Comparison of ENCODE assay signal across 8 cellular contexts in genomic region chr14:34722723-34723545, GRCh38. TPM values are rescaled to one million over a fixed set of nuclear protein-coding genes. Genes with fewer than 3 reads are reported as not detected.
DNase-seq lines count a peak whose midpoint lies in the region; ATAC-seq and TF ChIP-seq lines count a peak whose summit lies in the region.

No MANE protein-coding gene starts in this region.

- H3K27ac ChIP-seq in hepatocyte (no peak overlapping the region), sigmoid colon (peak overlapping the region in 1 of 4 donors; percentile 26)

- no peak for ATAC-seq in HG02571 (IDR thresholded peaks at IDR 0.05; ENCODE audit: unreplicated experiment)
- ATAC-seq in HG03135 (IDR thresholded peaks at IDR 0.05; ENCODE audit: unreplicated experiment) = no peak

- no peaks in the 10 kb centered on the region for H3K9me2 ChIP-seq in hepatocyte (replicated peaks; ENCODE audit: insufficient read depth)

- DNase-seq in ELF-1 (ENCODE audit: low read depth, low spot score) = peak; percentile 53
- peak; percentile 69 for DNase-seq in SHP77 treated with DMSO at 0.1 percent for 48 hours (lab: John Stamatoyannopoulos, UW)
- DNase-seq in astrocyte of the spinal cord (ENCODE audit: low read depth, low spot score) = peak; percentile 70
- peak; percentile 53 for DNase-seq in hepatocyte (ENCODE audit: low spot score)
- DNase-seq in sigmoid colon = peak; percentile 67

- H3K27me3 ChIP-seq in hepatocyte (no peaks in the 10 kb centered on the region), sigmoid colon (no peaks in the 10 kb centered on the region)

- in situ Hi-C loops in astrocyte of the spinal cord (cut with HindIII; ENCODE audit: low sequenced_read_pairs) = no loop called here

- H3K4me1 ChIP-seq in hepatocyte (ENCODE audit: insufficient read depth) (no peaks in the 10 kb centered on the region), sigmoid colon (peaks cover 0 to 10% (median 7%) of the 10 kb centered on the region in 4 donors)

- no peak for TF ChIP-seq EP300 in sigmoid colon (IDR thresholded peaks at IDR 0.05)

- peak overlapping the region; percentile 55 for H3K4me2 ChIP-seq in hepatocyte

- H2AFZ ChIP-seq in hepatocyte = peak overlapping the region; percentile 31

- H4K20me1 ChIP-seq in hepatocyte (ENCODE audit: insufficient read depth, poor library complexity, severe bottlenecking) = no peaks in the 10 kb centered on the region

- no peaks in the 10 kb centered on the region for H3K79me2 ChIP-seq in hepatocyte

- no peaks in the 10 kb centered on the region for H3K36me3 ChIP-seq in hepatocyte (replicated peaks; ENCODE audit: insufficient read depth, low read depth)
- no peaks in the 10 kb centered on the region for H3K36me3 ChIP-seq in sigmoid colon

- H3K9me3 ChIP-seq in hepatocyte (ENCODE audit: low read depth) (no peaks in the 10 kb centered on the region), sigmoid colon (no peaks in the 10 kb centered on the region)

- no peak for TF ChIP-seq POLR2A in sigmoid colon (IDR thresholded peaks at IDR 0.05)

- intact Hi-C loops in sigmoid colon (cut with DNase I) = loop anchor here (1.0 kb wide), 1 partner anchor 51 kb away; no protein-coding TSS in a partner anchor

- H3K4me3 ChIP-seq in astrocyte of the spinal cord (ENCODE audit: low read depth, low read length) = no peak overlapping the region
- no peak overlapping the region for H3K4me3 ChIP-seq in hepatocyte
- H3K4me3 ChIP-seq in sigmoid colon = no peak overlapping the region

- TF ChIP-seq CTCF in LNCAP (IDR thresholded peaks at IDR 0.05) (peak; percentile 76), astrocyte of the spinal cord (IDR thresholded peaks at IDR 0.05; ENCODE audit: low read depth, low read length) (peak; percentile 76), hepatocyte (IDR thresholded peaks at IDR 0.05; ENCODE audit: poor library complexity) (peak; percentile 74), sigmoid colon (IDR thresholded peaks at IDR 0.05) (peak; percentile 67 to 88 (median 78))

- 14% methylated on average over 10 of the region's 10 CpGs for WGBS in hepatocyte (ENCODE audit: low lambda C conversion rate, missing lambda C conversion rate)
- WGBS in sigmoid colon, 2 donors = 10 to 13% methylated on average over 10 of the region's 10 CpGs

RNA-seq across cellular contexts. Expression of gene CFL2, which starts 8.5 kb away (rescaled TPM):
- total RNA-seq in hepatocyte (39.5 and 43.0 TPM in 2 replicates), sigmoid colon (100 to 1,000 TPM; 251 to 380 (median 284) TPM)
- polyA plus RNA-seq in hepatocyte (46.6 and 49.5 TPM in 2 replicates), sigmoid colon (10 to 100 TPM in 2 of 3 donors, 1 to 10 TPM in 1; 6.0 to 28.2 (median 15.2) TPM)
